Comparison of ENCODE assay signal across 1 cellular context in the genomic region with DNA sequence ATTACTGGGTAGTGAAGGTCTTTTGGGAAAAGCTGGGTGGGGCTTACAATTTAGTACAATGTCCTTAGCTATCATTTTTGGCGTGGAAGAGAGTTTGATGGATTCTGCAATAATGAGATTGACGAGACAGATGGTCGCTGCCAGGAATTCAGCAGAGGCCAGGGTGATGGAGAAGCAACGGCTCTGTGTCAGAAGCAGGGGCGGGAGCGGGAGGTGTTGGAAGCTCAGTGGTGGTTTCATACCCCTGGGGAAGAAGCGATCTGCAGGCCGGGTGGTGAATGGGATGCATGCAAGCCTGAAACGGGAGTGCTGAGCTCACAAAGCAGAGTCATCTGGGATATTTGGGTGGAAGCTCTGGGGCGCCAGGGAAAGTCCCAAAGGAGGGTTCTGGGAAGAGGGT.
TF ChIP-seq lines count a peak whose summit lies in the region.

No MANE protein-coding gene starts in this region.

TF ChIP-seq in SK-N-SH, 30 proteins besides CTCF, POLR2A, EP300 and RAD21 (continued from another document):
- TF ChIP-seq, protein P1, sequence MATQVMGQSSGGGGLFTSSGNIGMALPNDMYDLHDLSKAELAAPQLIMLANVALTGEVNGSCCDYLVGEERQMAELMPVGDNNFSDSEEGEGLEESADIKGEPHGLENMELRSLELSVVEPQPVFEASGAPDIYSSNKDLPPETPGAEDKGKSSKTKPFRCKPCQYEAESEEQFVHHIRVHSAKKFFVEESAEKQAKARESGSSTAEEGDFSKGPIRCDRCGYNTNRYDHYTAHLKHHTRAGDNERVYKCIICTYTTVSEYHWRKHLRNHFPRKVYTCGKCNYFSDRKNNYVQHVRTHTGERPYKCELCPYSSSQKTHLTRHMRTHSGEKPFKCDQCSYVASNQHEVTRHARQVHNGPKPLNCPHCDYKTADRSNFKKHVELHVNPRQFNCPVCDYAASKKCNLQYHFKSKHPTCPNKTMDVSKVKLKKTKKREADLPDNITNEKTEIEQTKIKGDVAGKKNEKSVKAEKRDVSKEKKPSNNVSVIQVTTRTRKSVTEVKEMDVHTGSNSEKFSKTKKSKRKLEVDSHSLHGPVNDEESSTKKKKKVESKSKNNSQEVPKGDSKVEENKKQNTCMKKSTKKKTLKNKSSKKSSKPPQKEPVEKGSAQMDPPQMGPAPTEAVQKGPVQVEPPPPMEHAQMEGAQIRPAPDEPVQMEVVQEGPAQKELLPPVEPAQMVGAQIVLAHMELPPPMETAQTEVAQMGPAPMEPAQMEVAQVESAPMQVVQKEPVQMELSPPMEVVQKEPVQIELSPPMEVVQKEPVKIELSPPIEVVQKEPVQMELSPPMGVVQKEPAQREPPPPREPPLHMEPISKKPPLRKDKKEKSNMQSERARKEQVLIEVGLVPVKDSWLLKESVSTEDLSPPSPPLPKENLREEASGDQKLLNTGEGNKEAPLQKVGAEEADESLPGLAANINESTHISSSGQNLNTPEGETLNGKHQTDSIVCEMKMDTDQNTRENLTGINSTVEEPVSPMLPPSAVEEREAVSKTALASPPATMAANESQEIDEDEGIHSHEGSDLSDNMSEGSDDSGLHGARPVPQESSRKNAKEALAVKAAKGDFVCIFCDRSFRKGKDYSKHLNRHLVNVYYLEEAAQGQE (IDR thresholded peaks at IDR 0.05; ENCODE audit: low read depth, low read length), result no peak
- TF ChIP-seq, protein P2, sequence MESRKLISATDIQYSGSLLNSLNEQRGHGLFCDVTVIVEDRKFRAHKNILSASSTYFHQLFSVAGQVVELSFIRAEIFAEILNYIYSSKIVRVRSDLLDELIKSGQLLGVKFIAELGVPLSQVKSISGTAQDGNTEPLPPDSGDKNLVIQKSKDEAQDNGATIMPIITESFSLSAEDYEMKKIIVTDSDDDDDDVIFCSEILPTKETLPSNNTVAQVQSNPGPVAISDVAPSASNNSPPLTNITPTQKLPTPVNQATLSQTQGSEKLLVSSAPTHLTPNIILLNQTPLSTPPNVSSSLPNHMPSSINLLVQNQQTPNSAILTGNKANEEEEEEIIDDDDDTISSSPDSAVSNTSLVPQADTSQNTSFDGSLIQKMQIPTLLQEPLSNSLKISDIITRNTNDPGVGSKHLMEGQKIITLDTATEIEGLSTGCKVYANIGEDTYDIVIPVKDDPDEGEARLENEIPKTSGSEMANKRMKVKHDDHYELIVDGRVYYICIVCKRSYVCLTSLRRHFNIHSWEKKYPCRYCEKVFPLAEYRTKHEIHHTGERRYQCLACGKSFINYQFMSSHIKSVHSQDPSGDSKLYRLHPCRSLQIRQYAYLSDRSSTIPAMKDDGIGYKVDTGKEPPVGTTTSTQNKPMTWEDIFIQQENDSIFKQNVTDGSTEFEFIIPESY (IDR thresholded peaks at IDR 0.05; ENCODE audit: borderline replicate concordance, low read depth), result no peak
- TF ChIP-seq FOXJ3 (CRISPR knock-in tag; IDR thresholded peaks at IDR 0.05) (no peak), TEAD4 (IDR thresholded peaks at IDR 0.05; ENCODE audit: borderline replicate concordance, insufficient read depth) (no peak), MEF2A (IDR thresholded peaks at IDR 0.05; ENCODE audit: borderline replicate concordance, low read depth) (no peak), TCF12 (IDR thresholded peaks at IDR 0.05) (no peak)
- TF ChIP-seq, protein P3, sequence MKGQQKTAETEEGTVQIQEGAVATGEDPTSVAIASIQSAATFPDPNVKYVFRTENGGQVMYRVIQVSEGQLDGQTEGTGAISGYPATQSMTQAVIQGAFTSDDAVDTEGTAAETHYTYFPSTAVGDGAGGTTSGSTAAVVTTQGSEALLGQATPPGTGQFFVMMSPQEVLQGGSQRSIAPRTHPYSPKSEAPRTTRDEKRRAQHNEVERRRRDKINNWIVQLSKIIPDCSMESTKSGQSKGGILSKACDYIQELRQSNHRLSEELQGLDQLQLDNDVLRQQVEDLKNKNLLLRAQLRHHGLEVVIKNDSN (IDR thresholded peaks at IDR 0.05; ENCODE audit: borderline replicate concordance, low read depth), result no peak
